1 cellular context compared by ENCODE assay signal in genomic region chr4:83153312-83153915, GRCh38.
TF ChIP-seq lines count a peak whose summit lies in the region.

No MANE protein-coding gene starts in this region.

TF ChIP-seq in GM12878, 131 proteins besides CTCF, POLR2A, EP300 and RAD21 (continued from another document):
- TF ChIP-seq, protein P1, sequence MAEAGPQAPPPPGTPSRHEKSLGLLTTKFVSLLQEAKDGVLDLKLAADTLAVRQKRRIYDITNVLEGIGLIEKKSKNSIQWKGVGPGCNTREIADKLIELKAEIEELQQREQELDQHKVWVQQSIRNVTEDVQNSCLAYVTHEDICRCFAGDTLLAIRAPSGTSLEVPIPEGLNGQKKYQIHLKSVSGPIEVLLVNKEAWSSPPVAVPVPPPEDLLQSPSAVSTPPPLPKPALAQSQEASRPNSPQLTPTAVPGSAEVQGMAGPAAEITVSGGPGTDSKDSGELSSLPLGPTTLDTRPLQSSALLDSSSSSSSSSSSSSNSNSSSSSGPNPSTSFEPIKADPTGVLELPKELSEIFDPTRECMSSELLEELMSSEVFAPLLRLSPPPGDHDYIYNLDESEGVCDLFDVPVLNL (IDR thresholded peaks at IDR 0.05; ENCODE audit: low read depth, low read length), result no peak
- TF ChIP-seq SRF (IDR thresholded peaks at IDR 0.05; ENCODE audit: low read depth in 2 of 2, low read length in 2 of 2) (no peak), SIN3A (IDR thresholded peaks at IDR 0.05; ENCODE audit: low read depth, low read length) (no peak), EGR1 (IDR thresholded peaks at IDR 0.05; ENCODE audit: borderline replicate concordance in 1 of 2, low read depth in 2 of 2, low read length in 2 of 2) (no peak), SUZ12 (IDR thresholded peaks at IDR 0.05; ENCODE audit: unreplicated experiment) (no peak), RELA (IDR thresholded peaks at IDR 0.05; ENCODE audit: borderline replicate concordance, partially characterized antibody) (no peak)
- TF ChIP-seq, protein P2, sequence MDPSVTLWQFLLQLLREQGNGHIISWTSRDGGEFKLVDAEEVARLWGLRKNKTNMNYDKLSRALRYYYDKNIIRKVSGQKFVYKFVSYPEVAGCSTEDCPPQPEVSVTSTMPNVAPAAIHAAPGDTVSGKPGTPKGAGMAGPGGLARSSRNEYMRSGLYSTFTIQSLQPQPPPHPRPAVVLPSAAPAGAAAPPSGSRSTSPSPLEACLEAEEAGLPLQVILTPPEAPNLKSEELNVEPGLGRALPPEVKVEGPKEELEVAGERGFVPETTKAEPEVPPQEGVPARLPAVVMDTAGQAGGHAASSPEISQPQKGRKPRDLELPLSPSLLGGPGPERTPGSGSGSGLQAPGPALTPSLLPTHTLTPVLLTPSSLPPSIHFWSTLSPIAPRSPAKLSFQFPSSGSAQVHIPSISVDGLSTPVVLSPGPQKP (IDR thresholded peaks at IDR 0.05; ENCODE audit: low read depth, low read length), result no peak
- TF ChIP-seq, protein P3, sequence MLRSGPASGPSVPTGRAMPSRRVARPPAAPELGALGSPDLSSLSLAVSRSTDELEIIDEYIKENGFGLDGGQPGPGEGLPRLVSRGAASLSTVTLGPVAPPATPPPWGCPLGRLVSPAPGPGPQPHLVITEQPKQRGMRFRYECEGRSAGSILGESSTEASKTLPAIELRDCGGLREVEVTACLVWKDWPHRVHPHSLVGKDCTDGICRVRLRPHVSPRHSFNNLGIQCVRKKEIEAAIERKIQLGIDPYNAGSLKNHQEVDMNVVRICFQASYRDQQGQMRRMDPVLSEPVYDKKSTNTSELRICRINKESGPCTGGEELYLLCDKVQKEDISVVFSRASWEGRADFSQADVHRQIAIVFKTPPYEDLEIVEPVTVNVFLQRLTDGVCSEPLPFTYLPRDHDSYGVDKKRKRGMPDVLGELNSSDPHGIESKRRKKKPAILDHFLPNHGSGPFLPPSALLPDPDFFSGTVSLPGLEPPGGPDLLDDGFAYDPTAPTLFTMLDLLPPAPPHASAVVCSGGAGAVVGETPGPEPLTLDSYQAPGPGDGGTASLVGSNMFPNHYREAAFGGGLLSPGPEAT (IDR thresholded peaks at IDR 0.05; ENCODE audit: low read depth), result peak; percentile 29; the same call in 1 of the 2 replicates
TF ChIP-seq in GM12878: peak in this region for 1.
